18 cellular contexts compared by ENCODE assay signal in the genomic region with DNA sequence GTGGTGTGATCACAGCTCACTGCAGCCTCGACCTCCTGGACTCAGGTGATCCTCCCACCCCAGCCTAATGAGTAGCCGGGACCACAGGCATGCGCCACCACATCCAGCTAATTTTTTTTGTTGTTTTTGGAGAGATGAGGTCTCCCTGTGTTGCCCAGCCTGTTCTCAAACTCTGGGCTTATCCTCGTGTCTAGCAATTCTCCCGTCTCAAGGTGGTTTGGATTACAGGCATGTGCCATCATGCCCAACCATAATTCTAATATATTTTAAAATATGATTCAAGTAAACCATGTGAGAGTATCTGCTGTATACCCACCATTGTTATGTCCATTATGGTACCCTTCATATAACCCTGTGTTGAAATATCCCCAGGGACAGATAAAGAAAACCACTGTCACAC.
"Had no signal": no experiment of that assay in that cellular context is flagged by ENCODE, and none has a peak within 500 bp of the region (broad histone marks: within the 10 kb centered on the region; RNA-seq: fewer than 3 reads in every experiment).

No MANE protein-coding gene starts in this region.

- H3K36me3 Mint-ChIP-seq: activated CD4-positive, alpha-beta memory T cell treated with anti-CD3 and anti-CD28 coated beads for 36 hours had no signal

- H3K4me1 Mint-ChIP-seq: nephron progenitor cell had no signal

- H3K27ac Mint-ChIP-seq: activated CD8-positive, alpha-beta memory T cell treated with anti-CD3 and anti-CD28 coated beads, Interleukin-2, amount 10 ng/mL, durations not matched to agents 7 days and 5 days; WTC11 had no signal

- H3K27me3 Mint-ChIP-seq: activated CD4-positive, alpha-beta memory T cell treated with anti-CD3 and anti-CD28 coated beads for 36 hours; activated CD8-positive, alpha-beta memory T cell treated with anti-CD3 and anti-CD28 coated beads, Interleukin-2, amount 10 ng/mL, durations not matched to agents 7 days and 5 days; activated naive CD4-positive, alpha-beta T cell treated with anti-CD3 and anti-CD28 coated beads, Interleukin-2, amount 50 U/mL, for 24 hours had no signal

- H3K9me3 Mint-ChIP-seq: activated CD4-positive, alpha-beta memory T cell treated with anti-CD3 and anti-CD28 coated beads for 36 hours; activated naive CD4-positive, alpha-beta T cell treated with anti-CD3 and anti-CD28 coated beads, Interleukin-2, amount 50 U/mL, for 24 hours had no signal

- DNase-seq: activated CD4-positive, alpha-beta memory T cell treated with anti-CD3 and anti-CD28 coated beads for 36 hours; activated CD4-positive, alpha-beta T cell treated with anti-CD3 and anti-CD28 coated beads for 4 hours; activated CD8-positive, alpha-beta memory T cell treated with anti-CD3 and anti-CD28 coated beads, Interleukin-2, amount 10 ng/mL, durations not matched to agents 7 days and 5 days; activated effector memory CD4-positive, alpha-beta T cell treated with anti-CD3 and anti-CD28 coated beads, Interleukin-2, amount 50 U/mL, for 16 hours; heart right ventricle; left lung; nephron progenitor cell; occipital lobe; posterior cingulate gyrus; spleen; stimulated activated naive CD4-positive, alpha-beta T cell; substantia nigra had no signal

- H3K27ac ChIP-seq: ascending aorta, cardiac muscle cell, gastroesophageal sphincter, heart right ventricle, left lung, tibial nerve had no signal

- H3K4me3 Mint-ChIP-seq: activated CD4-positive, alpha-beta memory T cell treated with anti-CD3 and anti-CD28 coated beads for 36 hours; activated CD8-positive, alpha-beta memory T cell treated with anti-CD3 and anti-CD28 coated beads, Interleukin-2, amount 10 ng/mL, durations not matched to agents 7 days and 5 days; activated naive CD4-positive, alpha-beta T cell treated with anti-CD3 and anti-CD28 coated beads, Interleukin-2, amount 50 U/mL, for 24 hours; nephron progenitor cell; WTC11 had no signal
